Comparison of ENCODE assay signal across 8 cellular contexts in the genomic region with DNA sequence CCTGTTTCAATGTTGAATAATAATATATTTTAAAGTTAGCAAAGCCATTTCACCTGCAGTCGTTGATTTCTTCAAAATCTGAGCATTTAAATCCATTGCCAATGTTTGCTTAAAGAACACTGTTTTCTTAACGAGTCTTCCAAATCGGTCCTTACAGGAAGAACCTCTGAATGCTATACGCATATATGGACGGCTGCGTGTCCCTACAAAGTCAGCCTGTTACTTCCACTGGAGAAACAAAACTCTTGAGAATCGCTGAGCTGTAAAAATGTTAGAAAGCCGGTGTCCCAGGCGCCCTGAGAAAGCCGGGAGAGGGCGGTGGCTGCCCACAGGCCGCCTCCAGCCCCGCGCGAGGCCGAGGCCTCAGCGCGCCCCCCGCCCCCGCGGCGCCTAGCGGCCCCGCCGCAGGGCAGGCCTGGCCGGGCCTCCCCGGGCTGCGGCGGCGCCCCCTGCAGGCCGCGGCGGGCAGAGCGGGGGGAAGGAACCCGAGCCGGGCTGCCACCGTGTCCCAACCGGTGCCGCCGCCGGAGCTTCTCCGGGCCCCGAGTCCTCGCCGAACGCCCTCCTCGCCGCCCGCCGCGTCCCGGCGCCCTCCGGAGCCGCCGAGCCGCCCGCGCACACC. TPM values are rescaled to one million over a fixed set of nuclear protein-coding genes. Genes with fewer than 3 reads are reported as not detected.
DNase-seq lines count a peak whose midpoint lies in the region; ATAC-seq and TF ChIP-seq lines count a peak whose summit lies in the region.

A gene with protein sequence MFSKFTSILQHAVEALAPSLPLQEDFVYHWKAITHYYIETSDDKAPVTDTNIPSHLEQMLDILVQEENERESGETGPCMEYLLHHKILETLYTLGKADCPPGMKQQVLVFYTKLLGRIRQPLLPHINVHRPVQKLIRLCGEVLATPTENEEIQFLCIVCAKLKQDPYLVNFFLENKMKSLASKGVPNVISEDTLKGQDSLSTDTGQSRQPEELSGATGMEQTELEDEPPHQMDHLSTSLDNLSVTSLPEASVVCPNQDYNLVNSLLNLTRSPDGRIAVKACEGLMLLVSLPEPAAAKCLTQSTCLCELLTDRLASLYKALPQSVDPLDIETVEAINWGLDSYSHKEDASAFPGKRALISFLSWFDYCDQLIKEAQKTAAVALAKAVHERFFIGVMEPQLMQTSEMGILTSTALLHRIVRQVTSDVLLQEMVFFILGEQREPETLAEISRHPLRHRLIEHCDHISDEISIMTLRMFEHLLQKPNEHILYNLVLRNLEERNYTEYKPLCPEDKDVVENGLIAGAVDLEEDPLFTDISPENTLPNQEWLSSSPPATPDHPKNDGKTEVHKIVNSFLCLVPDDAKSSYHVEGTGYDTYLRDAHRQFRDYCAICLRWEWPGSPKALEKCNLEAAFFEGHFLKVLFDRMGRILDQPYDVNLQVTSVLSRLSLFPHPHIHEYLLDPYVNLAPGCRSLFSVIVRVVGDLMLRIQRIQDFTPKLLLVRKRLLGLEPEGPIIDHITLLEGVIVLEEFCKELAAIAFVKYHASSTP (plus strand): TSS at position 488 of the 622 bp plus-strand sequence. CDS start 299 bp downstream, outside the sequence.

- H3K27ac Mint-ChIP-seq in memory B cell: peak within 1 kb of the TSS; percentile 94

- H3K27me3 Mint-ChIP-seq in memory B cell: peaks cover 3% of the 10 kb centered on the region

- H3K4me3 ChIP-seq in BE2C (ENCODE audit: low read depth, low read length): peak within 1 kb of the TSS; percentile 90

- no peak for TF ChIP-seq CTCF in BE2C (IDR thresholded peaks at IDR 0.05; ENCODE audit: low read depth, low read length)

- H3K4me1 Mint-ChIP-seq in memory B cell: peaks cover 22% of the 10 kb centered on the region

- ATAC-seq in GM18907 (IDR thresholded peaks at IDR 0.05; ENCODE audit: unreplicated experiment) (peak; percentile 84), HG03139 (IDR thresholded peaks at IDR 0.05; ENCODE audit: unreplicated experiment) (peak; percentile 74), memory B cell (ENCODE audit: low read depth) (peak; percentile 88)

- H3K4me3 Mint-ChIP-seq in memory B cell: peak within 1 kb of the TSS; percentile 91

- H3K36me3 ChIP-seq in BE2C: peaks cover 4% of the 10 kb centered on the region; the same call in 1 of the 2 replicates

- DNase-seq in BE2C (peak; percentile 82), NCI-H69 (lab: John Stamatoyannopoulos, UW) (peak; percentile 81), memory B cell (ENCODE audit: low spot score in 2 of 2) (peak; percentile 89 to 97)
- peak; percentile 33 to 77 for DNase-seq in activated CD8-positive, alpha-beta memory T cell treated with anti-CD3 and anti-CD28 coated beads for 1 hour (ENCODE audit: extremely low read depth in 1 of 2, low read depth in 1 of 2)
- peak; percentile 69 for DNase-seq in effector CD8-positive, alpha-beta T cell (lab: John Stamatoyannopoulos, UW)
- peak; percentile 79 for DNase-seq in stimulated activated CD8-positive, alpha-beta memory T cell treated with anti-CD3 and anti-CD28 coated beads, Interleukin-12 subunit alpha, Interleukin-12 subunit beta, amount 100 ng/mL, for 4 hours (ENCODE audit: low read depth)

- peaks cover 2% of the 10 kb centered on the region for H3K36me3 Mint-ChIP-seq in memory B cell

- no peaks in the 10 kb centered on the region for H3K9me3 ChIP-seq in BE2C

- H3K9me3 Mint-ChIP-seq in memory B cell: no peaks in the 10 kb centered on the region

- peaks cover 10% of the 10 kb centered on the region for H3K4me1 ChIP-seq in BE2C

- no peaks in the 10 kb centered on the region for H3K27me3 ChIP-seq in BE2C

RNA-seq across cellular contexts. Expression of the gene that starts here (rescaled TPM):
- 8.8 TPM for polyA plus RNA-seq in BE2C (2012; ENCODE audit: insufficient read depth, insufficient read length, low read depth)

Comparison
In these comparisons a context has a peak if more than half of its experiments do, and no peak if none do; other contexts are left out.
1. Peak in every context shown above with its lines: DNase-seq, ATAC-seq and H3K4me3 ChIP-seq.